14 cellular contexts compared by ENCODE assay signal in the genomic region with DNA sequence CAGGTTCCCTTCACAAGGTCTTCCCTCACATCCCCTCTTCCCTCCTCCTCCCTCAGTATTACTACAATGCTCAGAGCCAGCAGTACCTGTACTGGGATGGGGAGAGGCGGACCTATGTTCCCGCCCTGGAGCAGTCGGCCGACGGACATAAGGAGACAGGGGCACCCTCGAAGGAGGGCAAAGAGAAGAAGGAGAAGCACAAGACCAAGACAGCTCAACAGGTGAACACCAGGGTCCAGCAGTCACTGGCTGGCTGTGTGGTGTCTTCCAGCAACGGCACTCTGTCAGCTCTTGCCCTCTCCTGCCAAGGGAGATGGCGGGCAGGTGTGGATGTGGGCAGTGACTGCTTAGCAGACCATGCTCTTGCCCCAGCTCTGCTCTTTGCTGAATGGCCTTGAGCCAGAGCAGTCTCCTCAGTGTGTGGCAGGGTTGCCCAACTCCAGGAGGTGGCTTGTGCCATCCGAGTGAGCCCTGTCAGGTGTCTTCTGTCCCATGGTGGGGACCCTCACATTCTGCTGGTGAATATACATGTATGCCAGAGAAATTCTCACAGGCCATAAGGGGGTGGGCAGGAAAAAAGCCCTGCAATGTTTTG. TPM values are rescaled to one million over a fixed set of nuclear protein-coding genes. Genes with fewer than 3 reads are reported as not detected.
DNase-seq lines count a peak whose midpoint lies in the region; ATAC-seq and TF ChIP-seq lines count a peak whose summit lies in the region.
"Had no signal": no experiment of that assay in that cellular context is flagged by ENCODE, and none has a peak within 500 bp of the region (broad histone marks: within the 10 kb centered on the region; RNA-seq: fewer than 3 reads in every experiment).

No MANE protein-coding gene starts in this region.

- no peak overlapping the region for H3K9ac ChIP-seq in endodermal cell (ENCODE audit: extremely low read depth, low read length, poor library complexity, severe bottlenecking)

- peaks cover 0 to 78% (median 0%) of the 10 kb centered on the region in 7 donors for H3K27me3 ChIP-seq in heart right ventricle
- no peaks in the 10 kb centered on the region for H3K27me3 ChIP-seq in endodermal cell (ENCODE audit: control insufficient read depth, insufficient read depth, low read length, poor library complexity, severe bottlenecking)
- H3K27me3 ChIP-seq in aorta (ENCODE audit: control insufficient read depth in 1 of 2, insufficient read depth in 2 of 2, low read length in 1 of 2): no peaks in the 10 kb centered on the region
- no peaks in the 10 kb centered on the region for H3K27me3 ChIP-seq in CD4-positive, alpha-beta T cell (ENCODE audit: control insufficient read depth, insufficient read depth, low read length)
- H3K27me3 ChIP-seq: BE2C had no signal

- intact Hi-C loops in left cardiac atrium (cut with DNase I): loop anchor here in 1 of 2 donors (10.0 kb wide), 1 partner anchor 633 kb away; no protein-coding TSS in a partner anchor
- intact Hi-C loops in heart right ventricle (cut with DNase I): no loop called here
- intact Hi-C loops in aorta (cut with DNase I): no loop called here
- intact Hi-C loops in CD4-positive, alpha-beta T cell (cut with DNase I, micrococcal nuclease): no loop called here

- peaks cover 42% of the 10 kb centered on the region for H3K36me3 Mint-ChIP-seq in endodermal cell (ENCODE audit: low read depth)
- H3K36me3 Mint-ChIP-seq in nephron progenitor cell (ENCODE audit: low read depth): peaks cover 37% of the 10 kb centered on the region
- H3K36me3 Mint-ChIP-seq in CD4-positive, alpha-beta T cell (ENCODE audit: low read depth): peaks cover 60% of the 10 kb centered on the region

- H3K27ac ChIP-seq in heart right ventricle (no peak overlapping the region), endodermal cell (ENCODE audit: low read depth, low read length) (no peak overlapping the region), aorta (ENCODE audit: low read depth in 1 of 2, low read length in 2 of 2) (no peak overlapping the region)
- H3K27ac ChIP-seq in CD4-positive, alpha-beta T cell (ENCODE audit: low read depth, low read length): no peak overlapping the region
- H3K27ac ChIP-seq: C4-2B, HL-60 had no signal

- no peaks in the 10 kb centered on the region for H3K4me1 ChIP-seq in heart right ventricle
- no peaks in the 10 kb centered on the region for H3K4me1 ChIP-seq in endodermal cell (ENCODE audit: control insufficient read depth, insufficient read depth, low read length)
- H3K4me1 ChIP-seq in aorta (ENCODE audit: control insufficient read depth in 1 of 2, insufficient read depth in 2 of 2, low read length in 2 of 2): no peaks in the 10 kb centered on the region
- H3K4me1 ChIP-seq: BE2C, Caco-2 had no signal

- H3K27me3 Mint-ChIP-seq in endodermal cell (ENCODE audit: insufficient read depth) (peaks cover 3% of the 10 kb centered on the region), nephron progenitor cell (ENCODE audit: low read depth, poor library complexity) (no peaks in the 10 kb centered on the region)
- no peaks in the 10 kb centered on the region for H3K27me3 Mint-ChIP-seq in CD4-positive, alpha-beta T cell

- H3K9me3 Mint-ChIP-seq in endodermal cell: peaks cover 50% of the 10 kb centered on the region
- H3K9me3 Mint-ChIP-seq in nephron progenitor cell: peaks cover 40% of the 10 kb centered on the region
- H3K9me3 Mint-ChIP-seq in CD4-positive, alpha-beta T cell: no peaks in the 10 kb centered on the region
- H3K9me3 Mint-ChIP-seq: CD8-positive, alpha-beta T cell had no signal

- no peak overlapping the region for H3K4me3 ChIP-seq in heart right ventricle
- no peak overlapping the region for H3K4me3 ChIP-seq in endodermal cell (ENCODE audit: low read length)
- H3K4me3 ChIP-seq in aorta (ENCODE audit: low read length in 2 of 2): no peak overlapping the region

- CTCF ChIA-PET in CD4-positive, alpha-beta T cell (lab: Charles Lee): no interaction called here

- DNase-seq in left cardiac atrium (peak; percentile 10), heart right ventricle (no peak), endodermal cell (peak; percentile 23), nephron progenitor cell (no peak), aorta (peak; percentile 28 to 47)
- DNase-seq in CD4-positive, alpha-beta T cell: no peak
- DNase-seq: BE2C; Caco-2; CD8-positive, alpha-beta T cell; GF-D8; HCEC 1CT had no signal

- ATAC-seq in left cardiac atrium: no peak
- ATAC-seq in heart right ventricle: no peak
- no peak for ATAC-seq in aorta (ENCODE audit: low FRiP score)
- ATAC-seq in GM19463 (IDR thresholded peaks at IDR 0.05; ENCODE audit: unreplicated experiment): no peak
- ATAC-seq in CD4-positive, alpha-beta T cell (ENCODE audit: poor library complexity): no peak
- ATAC-seq: CD8-positive, alpha-beta T cell had no signal

- no peak overlapping the region for H3K4me3 Mint-ChIP-seq in endodermal cell
- no peak overlapping the region for H3K4me3 Mint-ChIP-seq in nephron progenitor cell
- H3K4me3 Mint-ChIP-seq in CD4-positive, alpha-beta T cell: no peak overlapping the region
- H3K4me3 Mint-ChIP-seq: CD8-positive, alpha-beta T cell had no signal

- H3K27ac Mint-ChIP-seq in endodermal cell: no peak overlapping the region
- H3K27ac Mint-ChIP-seq in nephron progenitor cell: peak overlapping the region; percentile 26
- no peak overlapping the region for H3K27ac Mint-ChIP-seq in CD4-positive, alpha-beta T cell
- H3K27ac Mint-ChIP-seq: CD8-positive, alpha-beta T cell had no signal

- WGBS in heart right ventricle, 2 donors: 91 to 92% methylated on average over 8 to 9 of the region's 9 CpGs
- 96 to 100% methylated on average over 1 to 9 of the region's 9 CpGs for WGBS in endodermal cell (ENCODE audit: insufficient coverage in 1 of 2, insufficient read length in 1 of 2), 2 experiments
- WGBS in aorta, 2 donors: 85 to 87% methylated on average over 9 of the region's 9 CpGs

- TF ChIP-seq CTCF in heart right ventricle (IDR thresholded peaks at IDR 0.05) (no peak), endodermal cell (conservative IDR thresholded peaks at IDR 0.05) (no peak), nephron progenitor cell (IDR thresholded peaks at IDR 0.05) (no peak)
- TF ChIP-seq CTCF in CD4-positive, alpha-beta T cell (IDR thresholded peaks at IDR 0.05): no peak

- no peaks in the 10 kb centered on the region for H3K4me1 Mint-ChIP-seq in endodermal cell
- no peaks in the 10 kb centered on the region for H3K4me1 Mint-ChIP-seq in nephron progenitor cell
- no peaks in the 10 kb centered on the region for H3K4me1 Mint-ChIP-seq in CD4-positive, alpha-beta T cell (ENCODE audit: low read depth)

- H3K36me3 ChIP-seq in heart right ventricle (peaks cover 0 to 98% (median 4%) of the 10 kb centered on the region in 9 donors), endodermal cell (ENCODE audit: control insufficient read depth, insufficient read depth, low read length) (peaks cover 11% of the 10 kb centered on the region), aorta (ENCODE audit: control insufficient read depth in 1 of 2, insufficient read depth in 2 of 2, low read length in 1 of 2) (peaks cover 0 to 11% of the 10 kb centered on the region in 2 donors)

- POLR2A ChIA-PET in CD4-positive, alpha-beta T cell (lab: Charles Lee): no interaction called here

- H3K9me3 ChIP-seq in heart right ventricle (no peaks in the 10 kb centered on the region), endodermal cell (ENCODE audit: control insufficient read depth, low read length) (no peaks in the 10 kb centered on the region), aorta (ENCODE audit: control insufficient read depth, low read length) (no peaks in the 10 kb centered on the region)
- H3K9me3 ChIP-seq in CD4-positive, alpha-beta T cell (ENCODE audit: control insufficient read depth, low read length): no peaks in the 10 kb centered on the region
- H3K9me3 ChIP-seq: BE2C, Caco-2 had no signal

RNA-seq across cellular contexts. Expression of a gene that starts 11.4 kb away (rescaled TPM):
- 100 to 1,000 TPM; 101 to 132 TPM for total RNA-seq in left cardiac atrium
- total RNA-seq in heart right ventricle: 100 to 1,000 TPM; 110 to 157 (median 128) TPM
- 10 to 100 TPM; 90.9 to 99.4 TPM for polyA plus RNA-seq in heart right ventricle
- 100 to 1,000 TPM; 233 to 448 TPM for total RNA-seq in endodermal cell
- polyA plus RNA-seq in endodermal cell (2013, experiment 1 of 2): 280 TPM
- 253 TPM for polyA plus RNA-seq in endodermal cell (2013, experiment 2 of 2)
- total RNA-seq in aorta: 100 to 1,000 TPM; 160 to 167 TPM
- 100 to 1,000 TPM in 1 of 2 donors, 10 to 100 TPM in 1; 33.8 to 109 TPM for polyA plus RNA-seq in aorta
- 10 to 100 TPM; 70.0 to 72.1 TPM for total RNA-seq in CD4-positive, alpha-beta T cell

RNA-seq across cellular contexts. Expression of a gene that starts 36.3 kb away (rescaled TPM):
- 100 to 1,000 TPM; 109 to 132 TPM for total RNA-seq in left cardiac atrium
- total RNA-seq in heart right ventricle: 100 to 1,000 TPM; 129 to 193 (median 147) TPM
- polyA plus RNA-seq in heart right ventricle: 100 to 1,000 TPM; 110 to 124 TPM
- total RNA-seq in endodermal cell: 100 to 1,000 TPM; 167 to 245 TPM
- polyA plus RNA-seq in endodermal cell (2013, experiment 1 of 2): 166 TPM
- polyA plus RNA-seq in endodermal cell (2013, experiment 2 of 2): 145 TPM
- total RNA-seq in aorta: 10 to 100 TPM; 52.5 to 61.3 TPM
- polyA plus RNA-seq in aorta: 10 to 100 TPM; 14.0 to 45.5 TPM
- 100 to 1,000 TPM; 182 to 190 TPM for total RNA-seq in CD4-positive, alpha-beta T cell

RNA-seq across cellular contexts. Expression of a gene that starts 37.2 kb away (rescaled TPM):
- total RNA-seq in left cardiac atrium (10 to 100 TPM; 22.1 to 23.9 TPM), heart right ventricle (10 to 100 TPM; 23.1 to 32.1 (median 26.4) TPM), endodermal cell (10 to 100 TPM; 48.3 to 50.6 TPM), aorta (10 to 100 TPM; 23.0 to 25.7 TPM)
- polyA plus RNA-seq in heart right ventricle (10 to 100 TPM; 26.9 to 27.6 TPM), aorta (10 to 100 TPM in 1 of 2 donors, 1 to 10 TPM in 1; 8.4 to 46.8 TPM)
- 64.6 TPM for polyA plus RNA-seq in endodermal cell (2013, experiment 1 of 2)
- 58.3 TPM for polyA plus RNA-seq in endodermal cell (2013, experiment 2 of 2)
- 10 to 100 TPM; 27.3 to 29.4 TPM for total RNA-seq in CD4-positive, alpha-beta T cell

RNA-seq across cellular contexts. Expression of a gene that starts 37.7 kb away (rescaled TPM):
- total RNA-seq in left cardiac atrium: 100 to 1,000 TPM; 137 to 138 TPM
- total RNA-seq in heart right ventricle: 100 to 1,000 TPM; 149 to 217 (median 175) TPM
- 100 to 1,000 TPM; 155 to 178 TPM for polyA plus RNA-seq in heart right ventricle
- 100 to 1,000 TPM in 1 of 2 donors, 10 to 100 TPM in 1; 86.1 to 108 TPM for total RNA-seq in endodermal cell
- polyA plus RNA-seq in endodermal cell (2013, experiment 1 of 2): 112 TPM
- 102 TPM for polyA plus RNA-seq in endodermal cell (2013, experiment 2 of 2)
- total RNA-seq in aorta: 10 to 100 TPM; 33.7 to 40.3 TPM
- polyA plus RNA-seq in aorta: 10 to 100 TPM; 65.7 to 69.5 TPM
- 10 to 100 TPM; 50.1 to 53.2 TPM for total RNA-seq in CD4-positive, alpha-beta T cell

RNA-seq across cellular contexts. Expression of a gene that starts 50.6 kb away (rescaled TPM):
- total RNA-seq in left cardiac atrium: 10 to 100 TPM; 42.0 to 60.8 TPM
- total RNA-seq in heart right ventricle: 10 to 100 TPM; 36.4 to 73.0 (median 58.6) TPM
- polyA plus RNA-seq in heart right ventricle: 10 to 100 TPM; 20.0 to 25.4 TPM
- 100 to 1,000 TPM; 113 to 214 TPM for total RNA-seq in endodermal cell
- polyA plus RNA-seq in endodermal cell (2013, experiment 1 of 2): 126 TPM
- polyA plus RNA-seq in endodermal cell (2013, experiment 2 of 2): 106 TPM
- 10 to 100 TPM; 68.9 to 90.3 TPM for total RNA-seq in aorta
- 10 to 100 TPM; 15.3 to 79.0 TPM for polyA plus RNA-seq in aorta
- total RNA-seq in CD4-positive, alpha-beta T cell: 10 to 100 TPM; 62.6 to 66.2 TPM

Comparison
In these comparisons a context has a peak if more than half of its experiments do, and no peak if none do; other contexts are left out.
1. DNase-seq: peak in left cardiac atrium (single experiment), endodermal cell (single experiment) and aorta (2 of 2); none in heart right ventricle (0 of 2), nephron progenitor cell (single experiment) and CD4-positive, alpha-beta T cell (0 of 10).